9 cellular contexts compared by ENCODE assay signal in genomic region chr3:150118219-150118618, GRCh38.
"Had no signal": no experiment of that assay in that cellular context is flagged by ENCODE, and none has a peak within 500 bp of the region (broad histone marks: within the 10 kb centered on the region; RNA-seq: fewer than 3 reads in every experiment).

No MANE protein-coding gene starts in this region.

- H3K4me3 Mint-ChIP-seq: HFFc6 had no signal

- H3K9me3 Mint-ChIP-seq: HFFc6 had no signal

- H3K27ac Mint-ChIP-seq: HFFc6 had no signal

- H3K27ac ChIP-seq: GM23248 had no signal

- H3K4me3 ChIP-seq: GM23248, HAP-1, K562 had no signal

- DNase-seq: GM23248, GOT3, H7, HFFc6, IMR-90, KG1 had no signal

- H3K36me3 ChIP-seq: HAP-1 had no signal

- ATAC-seq: HCT116, K562 had no signal

- H3K9me3 ChIP-seq: HAP-1 had no signal
